17 cellular contexts compared by ENCODE assay signal in the genomic region with DNA sequence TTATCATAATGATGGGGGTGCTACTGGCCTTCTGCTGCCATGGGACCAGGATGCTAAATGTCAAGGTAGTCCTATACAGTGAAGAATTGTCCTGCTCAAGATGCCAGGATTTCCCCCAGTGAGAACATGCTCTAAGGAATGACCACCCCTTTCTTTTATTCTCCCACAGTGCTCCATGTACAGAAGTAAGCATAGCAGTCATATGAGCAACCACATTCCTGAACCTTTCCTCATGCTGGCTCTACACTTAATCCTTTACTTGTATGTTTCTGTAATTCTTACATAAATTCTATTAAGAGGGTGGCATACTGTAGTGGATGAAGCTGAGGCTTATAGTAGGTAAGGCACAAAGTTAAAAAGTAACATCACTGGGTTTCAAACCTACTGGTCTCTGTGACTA. TPM values are rescaled to one million over a fixed set of nuclear protein-coding genes. Genes with fewer than 3 reads are reported as not detected.
DNase-seq lines count a peak whose midpoint lies in the region; ATAC-seq, FAIRE-seq and TF ChIP-seq lines count a peak whose summit lies in the region.
"Had no signal": no experiment of that assay in that cellular context is flagged by ENCODE, and none has a peak within 500 bp of the region (broad histone marks: within the 10 kb centered on the region; RNA-seq: fewer than 3 reads in every experiment).

No MANE protein-coding gene starts in this region.

- peaks cover 0 to 6% (median 0%) of the 10 kb centered on the region in 5 donors for H3K27me3 Mint-ChIP-seq in naive thymus-derived CD8-positive, alpha-beta T cell
- H3K27me3 Mint-ChIP-seq: activated naive CD4-positive, alpha-beta T cell treated with anti-CD3 and anti-CD28 coated beads, Interleukin-2, amount 50 U/mL, for 24 hours had no signal

- CTCF ChIA-PET in PC-3 (lab: Charles Lee), result no interaction called here

- H3K9me3 Mint-ChIP-seq in naive thymus-derived CD8-positive, alpha-beta T cell, result peaks cover 9 to 18% (median 14%) of the 10 kb centered on the region in 9 donors

- no peaks in the 10 kb centered on the region for H4K20me1 ChIP-seq in PC-3 (ENCODE audit: low read length)
- H4K20me1 ChIP-seq: BLaER1 had no signal

- no peak overlapping the region for H2AK5ac ChIP-seq in mesenchymal stem cell (ENCODE audit: low read length, severe bottlenecking)

- H3K4me2 ChIP-seq in PC-3 (ENCODE audit: low read length) (no peak overlapping the region), mesenchymal stem cell (ENCODE audit: low read length, poor library complexity, severe bottlenecking) (no peak overlapping the region)
- H3K4me2 ChIP-seq: BLaER1 had no signal

- H2BK15ac ChIP-seq in mesenchymal stem cell (ENCODE audit: low read depth, poor library complexity, severe bottlenecking), result no peak overlapping the region

- H3K23ac ChIP-seq in mesenchymal stem cell (ENCODE audit: low read length in 2 of 2), result no peak overlapping the region

- H3K18ac ChIP-seq in mesenchymal stem cell (ENCODE audit: low read depth in 1 of 2, low read length in 2 of 2), result peak overlapping the region in 1 of 2 experiments; percentile 28

- ATAC-seq in PC-3 (no peak), pancreas (no peak)
- ATAC-seq in naive thymus-derived CD8-positive, alpha-beta T cell, result no peak
- ATAC-seq: lower lobe of right lung had no signal

- H3K27me3 ChIP-seq in PC-3 (ENCODE audit: low read length), result no peaks in the 10 kb centered on the region
- no peaks in the 10 kb centered on the region for H3K27me3 ChIP-seq in mesenchymal stem cell (ENCODE audit: control insufficient read depth in 1 of 2, insufficient read depth in 1 of 2, low read length in 2 of 2)
- H3K27me3 ChIP-seq in testis, result no peaks in the 10 kb centered on the region
- H3K27me3 ChIP-seq in colonic mucosa, result no peaks in the 10 kb centered on the region
- H3K27me3 ChIP-seq in pancreas, result no peaks in the 10 kb centered on the region
- H3K27me3 ChIP-seq: BLaER1, tibial nerve had no signal

- H3K9me3 ChIP-seq in PC-3 (ENCODE audit: low read length) (no peaks in the 10 kb centered on the region), mesenchymal stem cell (ENCODE audit: control insufficient read depth, low read length) (no peaks in the 10 kb centered on the region), testis (no peaks in the 10 kb centered on the region), colonic mucosa (no peaks in the 10 kb centered on the region), pancreas (no peaks in the 10 kb centered on the region)
- H3K9me3 ChIP-seq: lower lobe of right lung had no signal

- no peak overlapping the region for H2BK120ac ChIP-seq in mesenchymal stem cell (ENCODE audit: low read depth, low read length)

- peak overlapping the region in 1 of 2 experiments; percentile 57 for H3K14ac ChIP-seq in mesenchymal stem cell (ENCODE audit: low read length in 2 of 2)

- H3K27ac Mint-ChIP-seq in naive thymus-derived CD8-positive, alpha-beta T cell, result no peak overlapping the region
- H3K27ac Mint-ChIP-seq: activated naive CD4-positive, alpha-beta T cell treated with anti-CD3 and anti-CD28 coated beads, Interleukin-2, amount 50 U/mL, for 24 hours; nephron had no signal

- H3K4me1 ChIP-seq in PC-3 (ENCODE audit: insufficient read depth, low read length), result no peaks in the 10 kb centered on the region
- H3K4me1 ChIP-seq in mesenchymal stem cell (ENCODE audit: control insufficient read depth, insufficient read depth, low read depth, low read length), result peaks cover 2% of the 10 kb centered on the region
- no peaks in the 10 kb centered on the region for H3K4me1 ChIP-seq in testis
- H3K4me1 ChIP-seq in colonic mucosa, result no peaks in the 10 kb centered on the region
- no peaks in the 10 kb centered on the region for H3K4me1 ChIP-seq in pancreas
- H3K4me1 ChIP-seq: BLaER1, lower lobe of right lung, tibial nerve had no signal

- H3F3A ChIP-seq in PC-3 (ENCODE audit: low read length, unreplicated experiment), result no peaks in the 10 kb centered on the region

- no peaks in the 10 kb centered on the region for H3K79me2 ChIP-seq in PC-3 (ENCODE audit: low read length)

- no TSS peak for BruUV-seq in PC-3 (replicated peaks; lab: Mats Ljungman, UMichigan)

- no peak overlapping the region for H3K4me3 ChIP-seq in AG10803 (ENCODE audit: low read length)
- no peak overlapping the region for H3K4me3 ChIP-seq in PC-3 (ENCODE audit: low read length)
- no peak overlapping the region for H3K4me3 ChIP-seq in epithelial cell of proximal tubule (ENCODE audit: low read depth, low read length)
- no peak overlapping the region for H3K4me3 ChIP-seq in mesenchymal stem cell (ENCODE audit: insufficient read depth in 1 of 2, low read depth in 1 of 2, low read length in 2 of 2)
- H3K4me3 ChIP-seq in testis, result no peak overlapping the region
- H3K4me3 ChIP-seq in colonic mucosa, result no peak overlapping the region
- no peak overlapping the region for H3K4me3 ChIP-seq in pancreas
- H3K4me3 ChIP-seq: BLaER1, lower lobe of right lung, tibial nerve had no signal

- H3K9me2 ChIP-seq in PC-3 (replicated peaks; ENCODE audit: low read length), result no peaks in the 10 kb centered on the region

- no peak overlapping the region for H3K4me3 Mint-ChIP-seq in naive thymus-derived CD8-positive, alpha-beta T cell
- H3K4me3 Mint-ChIP-seq: activated naive CD4-positive, alpha-beta T cell treated with anti-CD3 and anti-CD28 coated beads, Interleukin-2, amount 50 U/mL, for 24 hours; nephron had no signal

- no peak overlapping the region for H2BK12ac ChIP-seq in mesenchymal stem cell (ENCODE audit: low read length in 2 of 2)

- H3K36me3 ChIP-seq in PC-3 (ENCODE audit: low read depth, low read length), result no peaks in the 10 kb centered on the region
- H3K36me3 ChIP-seq in mesenchymal stem cell (ENCODE audit: control insufficient read depth in 1 of 2, insufficient read depth in 2 of 2, low read depth in 1 of 2, low read length in 2 of 2), result peaks cover 0 to 35% of the 10 kb centered on the region in 2 experiments
- no peaks in the 10 kb centered on the region for H3K36me3 ChIP-seq in testis (ENCODE audit: low read depth, missing control alignments)
- no peaks in the 10 kb centered on the region for H3K36me3 ChIP-seq in colonic mucosa
- H3K36me3 ChIP-seq in pancreas, result no peaks in the 10 kb centered on the region

- no peaks in the 10 kb centered on the region for H3K79me1 ChIP-seq in mesenchymal stem cell (replicated peaks; ENCODE audit: low read length, poor library complexity, severe bottlenecking)

- no peak overlapping the region for H4K8ac ChIP-seq in mesenchymal stem cell (ENCODE audit: low read length)

- no peak overlapping the region for H4K91ac ChIP-seq in mesenchymal stem cell (ENCODE audit: low read length)

- no peak for TF ChIP-seq POLR2A in testis (IDR thresholded peaks at IDR 0.05)

- H3K36me3 Mint-ChIP-seq in naive thymus-derived CD8-positive, alpha-beta T cell, result peaks cover 21 to 63% (median 60%) of the 10 kb centered on the region in 3 donors

- TF ChIP-seq CTCF in AG10803 (conservative IDR thresholded peaks at IDR 0.05; ENCODE audit: low read length) (no peak), PC-3 (conservative IDR thresholded peaks at IDR 0.05; ENCODE audit: low read depth, low read length) (no peak), epithelial cell of proximal tubule (conservative IDR thresholded peaks at IDR 0.05; ENCODE audit: low read depth, low read length) (no peak), testis (IDR thresholded peaks at IDR 0.05) (no peak), colonic mucosa (IDR thresholded peaks at IDR 0.05) (no peak), pancreas (IDR thresholded peaks at IDR 0.05) (no peak)

- no peaks in the 10 kb centered on the region for H3K4me1 Mint-ChIP-seq in naive thymus-derived CD8-positive, alpha-beta T cell
- H3K4me1 Mint-ChIP-seq: activated naive CD4-positive, alpha-beta T cell treated with anti-CD3 and anti-CD28 coated beads, Interleukin-2, amount 50 U/mL, for 24 hours; nephron had no signal

- intact Hi-C loops in PC-3 (cut with micrococcal nuclease), result no loop called here
- intact Hi-C loops in testis (cut with DNase I; ENCODE audit: low total_unique reads), result no loop called here
- intact Hi-C loops in colonic mucosa (cut with DNase I), result no loop called here
- intact Hi-C loops in pancreas (cut with DNase I), result no loop called here

- DNase-seq in AG10803 (ENCODE audit: low read depth) (peak; percentile 81), PC-3 (peak; percentile 5), epithelial cell of proximal tubule (ENCODE audit: low read depth) (peak; percentile 60), mesenchymal stem cell (peak; percentile 68), testis (no peak), colonic mucosa (no peak), pancreas (no peak)
- DNase-seq in naive thymus-derived CD8-positive, alpha-beta T cell, result no peak
- DNase-seq: DMS153; lower lobe of right lung; NCI-H2107; retina; stimulated activated CD4-positive, alpha-beta T cell treated with anti-CD3 and anti-CD28 coated beads, Interleukin-4, amount 100 ng/mL, for 24 hours had no signal

- peak overlapping the region; percentile 75 for H2BK5ac ChIP-seq in mesenchymal stem cell (ENCODE audit: low read depth, low read length, poor library complexity, severe bottlenecking)

- no peak for FAIRE-seq in pancreas (lab: Jason Lieb, UNC)

- no peak overlapping the region for H3K9ac ChIP-seq in PC-3 (ENCODE audit: low read length)
- no peak overlapping the region for H3K9ac ChIP-seq in mesenchymal stem cell (ENCODE audit: low read length)
- no peak overlapping the region for H3K9ac ChIP-seq in colonic mucosa (ENCODE audit: low read depth in 2 of 2, low read length in 2 of 2)
- H3K9ac ChIP-seq: BLaER1 had no signal

- POLR2A ChIA-PET in PC-3 (lab: Charles Lee; ENCODE audit: unreplicated experiment), result no interaction called here
- POLR2A ChIA-PET in naive thymus-derived CD8-positive, alpha-beta T cell (lab: Charles Lee), result no interaction called here

- no peak overlapping the region for H2AFZ ChIP-seq in PC-3 (ENCODE audit: low read length)
- H2AFZ ChIP-seq in mesenchymal stem cell (ENCODE audit: low read depth, low read length), result no peak overlapping the region

- H3K4ac ChIP-seq in mesenchymal stem cell (ENCODE audit: low read depth in 1 of 2, low read length in 2 of 2), result no peak overlapping the region

- H3K27ac ChIP-seq in PC-3 (ENCODE audit: low read length), result no peak overlapping the region
- peak overlapping the region; percentile 94 for H3K27ac ChIP-seq in mesenchymal stem cell (ENCODE audit: low read length, poor library complexity, severe bottlenecking)
- H3K27ac ChIP-seq in testis, result no peak overlapping the region
- H3K27ac ChIP-seq in colonic mucosa, result no peak overlapping the region
- H3K27ac ChIP-seq in pancreas, result no peak overlapping the region
- H3K27ac ChIP-seq: BLaER1, lower lobe of right lung, tibial nerve had no signal

RNA-seq across cellular contexts. Expression of a gene that starts 20.2 kb away (rescaled TPM):
- total RNA-seq in PC-3 (2014; rRNA removed), result 4.1 and 4.4 TPM in 2 replicates
- total RNA-seq in epithelial cell of proximal tubule, result 5.0 and 5.5 TPM in 2 replicates
- 4.3 TPM for polyA plus RNA-seq in mesenchymal stem cell (2013, experiment 1 of 2)
- 4.6 TPM for polyA plus RNA-seq in mesenchymal stem cell (2013, experiment 2 of 2)
- total RNA-seq in testis, result 1 to 10 TPM; 7.7 to 8.5 TPM
- 6.9 TPM for polyA plus RNA-seq in testis (ENCODE audit: insufficient read depth, low read depth, low replicate concordance)
- 10 to 100 TPM in 1 of 2 experiments, 1 to 10 TPM in 1; 9.7 to 10.6 TPM for total RNA-seq in naive thymus-derived CD8-positive, alpha-beta T cell
- polyA plus RNA-seq in naive thymus-derived CD8-positive, alpha-beta T cell, result 1 to 10 TPM; 3.4 to 5.6 (median 5.2) TPM
- total RNA-seq in colonic mucosa, result 1 to 10 TPM; 2.4 to 4.2 TPM
- 1 to 10 TPM in 5 of 6 donors, under 1 TPM in 1; 0.92 to 3.2 (median 1.6) TPM for total RNA-seq in pancreas
- polyA plus RNA-seq in pancreas, result 1 to 10 TPM; 1.1 to 5.0 TPM

RNA-seq across cellular contexts. Expression of a gene that starts 38.1 kb away (rescaled TPM):
- total RNA-seq in PC-3 (2014; rRNA removed), result 10.8 and 17.5 TPM in 2 replicates
- total RNA-seq in epithelial cell of proximal tubule, result 22.4 and 27.4 TPM in 2 replicates
- polyA plus RNA-seq in mesenchymal stem cell (2013, experiment 1 of 2), result 14.1 TPM
- polyA plus RNA-seq in mesenchymal stem cell (2013, experiment 2 of 2), result 14.6 TPM
- 10 to 100 TPM; 65.6 to 71.2 TPM for total RNA-seq in testis
- 73.8 TPM for polyA plus RNA-seq in testis (ENCODE audit: insufficient read depth, low read depth, low replicate concordance)
- 10 to 100 TPM; 22.5 to 23.1 TPM for total RNA-seq in naive thymus-derived CD8-positive, alpha-beta T cell
- polyA plus RNA-seq in naive thymus-derived CD8-positive, alpha-beta T cell, result 10 to 100 TPM; 36.0 to 42.2 (median 37.7) TPM
- 100 to 1,000 TPM; 121 to 213 TPM for total RNA-seq in colonic mucosa
- 10 to 100 TPM; 14.2 to 29.5 (median 25.1) TPM for total RNA-seq in pancreas
- 100 to 1,000 TPM in 1 of 2 donors, 10 to 100 TPM in 1; 26.1 to 112 TPM for polyA plus RNA-seq in pancreas

Comparison
In these comparisons a context has a peak if more than half of its experiments do, and no peak if none do; other contexts are left out.
1. DNase-seq: peak in AG10803 (single experiment), PC-3 (single experiment), epithelial cell of proximal tubule (single experiment) and mesenchymal stem cell (single experiment); none in testis (single experiment), naive thymus-derived CD8-positive, alpha-beta T cell (0 of 10), colonic mucosa (single experiment) and pancreas (0 of 6).